Comparison of ENCODE assay signal across 15 cellular contexts in genomic region chr2:49972699-49973098, GRCh38.
DNase-seq lines count a peak whose midpoint lies in the region; ATAC-seq and TF ChIP-seq lines count a peak whose summit lies in the region.
"Had no signal": no experiment of that assay in that cellular context is flagged by ENCODE, and none has a peak within 500 bp of the region (broad histone marks: within the 10 kb centered on the region; RNA-seq: fewer than 3 reads in every experiment).

No MANE protein-coding gene starts in this region.

- no peaks in the 10 kb centered on the region for H4K20me1 ChIP-seq in SK-N-SH (ENCODE audit: insufficient read depth)

- H3K4me1 ChIP-seq in BE2C (peaks cover 3% of the 10 kb centered on the region), SK-N-SH (ENCODE audit: control insufficient read depth in 1 of 2, insufficient read depth in 2 of 2, low read depth in 1 of 2, low read length in 1 of 2) (peaks cover 0 to 8% of the 10 kb centered on the region in 2 experiments; a peak in 3 of 4 replicates), iPS-20b (ENCODE audit: insufficient read depth, low read length) (peaks cover 18% of the 10 kb centered on the region; the same call in 1 of the 2 replicates)

- TF ChIP-seq CTCF in BE2C (IDR thresholded peaks at IDR 0.05; ENCODE audit: low read depth, low read length) (no peak), SK-N-SH (IDR thresholded peaks at IDR 0.05) (no peak)

- H3K79me2 ChIP-seq in SK-N-SH (ENCODE audit: insufficient read depth): no peaks in the 10 kb centered on the region

- H3K9ac ChIP-seq in SK-N-SH: no peak overlapping the region
- peak overlapping the region; percentile 27; the same call in 1 of the 2 replicates for H3K9ac ChIP-seq in iPS-20b (ENCODE audit: low read depth, low read length)

- no peaks in the 10 kb centered on the region for H3K36me3 ChIP-seq in BE2C
- no peaks in the 10 kb centered on the region for H3K36me3 ChIP-seq in SK-N-SH (replicated peaks in 1 of 2; ENCODE audit: control insufficient read depth in 1 of 2, insufficient read depth in 2 of 2, low read length in 1 of 2)
- H3K36me3 ChIP-seq in iPS-20b (ENCODE audit: insufficient read depth, low read depth, low read length): no peaks in the 10 kb centered on the region

- H2AFZ ChIP-seq in SK-N-SH (ENCODE audit: low read depth): no peak overlapping the region

- H3K27me3 ChIP-seq in BE2C (no peaks in the 10 kb centered on the region), SK-N-SH (ENCODE audit: insufficient read depth) (no peaks in the 10 kb centered on the region), iPS-20b (ENCODE audit: insufficient read depth, low read length) (no peaks in the 10 kb centered on the region)

- TF ChIP-seq EP300 in SK-N-SH (IDR thresholded peaks at IDR 0.05; ENCODE audit: borderline replicate concordance in 1 of 2, low read depth in 1 of 2, low read length in 1 of 2): peak in 1 of 2 experiments; percentile 92; a peak in 2 of 4 replicates

- H3F3A ChIP-seq in SK-N-SH (replicated peaks; ENCODE audit: insufficient read depth): no peaks in the 10 kb centered on the region

- H3K4me2 ChIP-seq in SK-N-SH: no peak overlapping the region

- H3K9me3 ChIP-seq in BE2C: no peaks in the 10 kb centered on the region
- no peaks in the 10 kb centered on the region for H3K9me3 ChIP-seq in SK-N-SH
- no peaks in the 10 kb centered on the region for H3K9me3 ChIP-seq in iPS-20b (ENCODE audit: insufficient read depth, low read depth, low read length)

- peak; percentile 12; the same call in 1 of the 2 replicates for TF ChIP-seq RAD21 in SK-N-SH (IDR thresholded peaks at IDR 0.05; ENCODE audit: low read length)

- DNase-seq in BE2C (peak; percentile 65), NCI-H146 (lab: John Stamatoyannopoulos, UW) (peak; percentile 75), SK-N-SH (peak; percentile 56), 8988T (no peak), SW480 (ENCODE audit: low spot score) (no peak)
- DNase-seq: activated CD4-positive, alpha-beta T cell treated with anti-CD3 and anti-CD28 coated beads for 4 hours; activated T-cell treated with anti-CD3 and anti-CD28 coated beads, Interleukin-2, amount 50 U/mL, for 72 hours; amniotic stem cell; dermis blood vessel endothelial cell; NCI-H1436 treated with DMSO at 0.1 percent for 48 hours; PC-3 had no signal

- no peak for ATAC-seq in HG02623 (IDR thresholded peaks at IDR 0.05; ENCODE audit: unreplicated experiment)
- no peak for ATAC-seq in GM21737 (IDR thresholded peaks at IDR 0.05; ENCODE audit: unreplicated experiment)
- ATAC-seq: activated T-cell treated with anti-CD3 and anti-CD28 coated beads, Interleukin-2, amount 50 U/mL, for 72 hours; K562; PC-3 had no signal

- WGBS in SK-N-SH (ENCODE audit: low lambda C conversion rate): 9% methylated on average over 2 of the region's 2 CpGs

- no peak overlapping the region for H3K4me3 ChIP-seq in BE2C (ENCODE audit: low read depth, low read length)
- H3K4me3 ChIP-seq in SK-N-SH (ENCODE audit: low read depth in 2 of 2, low read length in 1 of 2): no peak overlapping the region
- H3K4me3 ChIP-seq in iPS-20b (ENCODE audit: low read length): no peak overlapping the region; the same call in 1 of the 2 replicates
- H3K4me3 ChIP-seq: K562 had no signal

- H3K27ac ChIP-seq in SK-N-SH (ENCODE audit: low read depth in 2 of 2, low read length in 1 of 2) (no peak overlapping the region), iPS-20b (ENCODE audit: low read length) (no peak overlapping the region)

- CTCF ChIA-PET in SK-N-SH (lab: Yijun Ruan, JAX): interaction anchor here (0.5 to 2.0 kb wide), 3 partner anchors 9 to 127 kb away, joined by 3 to 7 read pairs (median 3); no protein-coding TSS in a partner anchor

- no peaks in the 10 kb centered on the region for H3K9me2 ChIP-seq in SK-N-SH

- POLR2A ChIA-PET in SK-N-SH (lab: Yijun Ruan, JAX): no interaction called here

TF ChIP-seq in SK-N-SH, 30 proteins besides CTCF, POLR2A, EP300 and RAD21:
- TF ChIP-seq RFX5 (IDR thresholded peaks at IDR 0.05; ENCODE audit: low read length) (no peak), NFIC (IDR thresholded peaks at IDR 0.05; ENCODE audit: borderline replicate concordance) (no peak), TCF12 (IDR thresholded peaks at IDR 0.05) (0 out of 2 replicates have a peak, but pooled peaks have one; percentile 11), GABPA (IDR thresholded peaks at IDR 0.05; ENCODE audit: low read depth) (no peak), RXRA (IDR thresholded peaks at IDR 0.05; ENCODE audit: borderline replicate concordance, low read depth) (no peak), USF1 (IDR thresholded peaks at IDR 0.05; ENCODE audit: borderline replicate concordance, low read depth) (no peak), CHD2 (IDR thresholded peaks at IDR 0.05; ENCODE audit: low read length, partially characterized antibody) (peak; percentile 70), YY1 (IDR thresholded peaks at IDR 0.05; ENCODE audit: low read depth) (no peak), FOXJ3 (CRISPR knock-in tag; IDR thresholded peaks at IDR 0.05) (0 out of 2 replicates have a peak, but pooled peaks have one; percentile 25), POLR2AphosphoS5 (IDR thresholded peaks at IDR 0.05; ENCODE audit: low read depth, low read length) (no peak), RCOR1 (IDR thresholded peaks at IDR 0.05; ENCODE audit: low read length) (peak; percentile 99), ELF1 (IDR thresholded peaks at IDR 0.05) (no peak), GATA2 (CRISPR knock-in tag; IDR thresholded peaks at IDR 0.05) (peak; percentile 85), TAF1 (IDR thresholded peaks at IDR 0.05; ENCODE audit: borderline replicate concordance, low read depth, low read length) (no peak), MXI1 (IDR thresholded peaks at IDR 0.05; ENCODE audit: low read depth, low read length) (peak; percentile 57; the same call in 1 of the 2 replicates)
- TF ChIP-seq, protein P1, sequence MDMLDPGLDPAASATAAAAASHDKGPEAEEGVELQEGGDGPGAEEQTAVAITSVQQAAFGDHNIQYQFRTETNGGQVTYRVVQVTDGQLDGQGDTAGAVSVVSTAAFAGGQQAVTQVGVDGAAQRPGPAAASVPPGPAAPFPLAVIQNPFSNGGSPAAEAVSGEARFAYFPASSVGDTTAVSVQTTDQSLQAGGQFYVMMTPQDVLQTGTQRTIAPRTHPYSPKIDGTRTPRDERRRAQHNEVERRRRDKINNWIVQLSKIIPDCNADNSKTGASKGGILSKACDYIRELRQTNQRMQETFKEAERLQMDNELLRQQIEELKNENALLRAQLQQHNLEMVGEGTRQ (IDR thresholded peaks at IDR 0.05; ENCODE audit: borderline replicate concordance, low read depth, low read length): no peak

Comparison
In these comparisons a context has a peak if more than half of its experiments do, and no peak if none do; other contexts are left out.
1. DNase-seq: peak in BE2C (single experiment), NCI-H146 (single experiment) and SK-N-SH (single experiment); none in 8988T (single experiment) and SW480 (single experiment).